ENCODE assay signal across 9 cellular contexts in the genomic region with DNA sequence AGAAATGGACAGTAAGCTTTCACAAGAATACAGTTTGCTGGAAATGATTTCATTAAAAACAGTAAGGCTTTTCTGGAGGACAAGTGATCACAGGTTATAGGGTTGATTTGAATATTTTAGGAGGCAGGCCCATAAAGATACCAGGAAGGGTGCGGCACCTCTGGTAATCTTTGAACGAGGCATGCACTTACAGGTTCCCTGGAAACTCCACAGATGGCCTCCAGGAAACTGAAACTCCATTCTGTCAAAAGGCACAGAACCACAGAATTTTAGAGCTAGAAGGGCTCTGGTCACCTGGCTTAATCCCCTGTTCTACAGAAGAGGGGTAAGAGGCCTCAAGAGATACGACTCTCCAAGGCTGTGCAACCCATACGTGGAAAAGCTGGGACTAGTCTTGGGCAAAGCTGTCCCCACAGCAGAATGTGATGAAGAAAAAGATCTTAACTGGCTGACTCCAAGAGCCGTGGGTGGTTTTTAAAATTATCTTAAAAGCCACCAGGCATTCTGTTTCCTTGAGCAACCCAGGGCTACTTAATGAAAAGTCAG. TPM values are rescaled to one million over a fixed set of nuclear protein-coding genes. Genes with fewer than 3 reads are reported as not detected.
A peak's percentile ranks its signal among the peaks of the same experiment; 100 is the strongest.
DNase-seq lines count a peak whose midpoint lies in the region; ATAC-seq and TF ChIP-seq lines count a peak whose summit lies in the region.
"Had no signal": no experiment of that assay in that cellular context is flagged by ENCODE, and none has a peak within 500 bp of the region (broad histone marks: within the 10 kb centered on the region; RNA-seq: fewer than 3 reads in every experiment).

No MANE protein-coding gene starts in this region.

- in situ Hi-C loops in GM23248 (cut with MboI), result no loop called here

- DNase-seq in GM23248, result peak; percentile 42
- no peak for DNase-seq in T-helper 17 cell
- DNase-seq in epithelial cell of prostate (ENCODE audit: low read depth, low spot score), result no peak
- DNase-seq in progenitor cell of endocrine pancreas (ENCODE audit: low spot score, unreplicated experiment), result no peak
- no peak for DNase-seq in adrenal gland
- no peak for DNase-seq in stimulated activated naive CD4-positive, alpha-beta T cell treated with Interleukin-2 at 50 U/mL for 16 hours (lab: John Stamatoyannopoulos, UW)

- H4K20me1 ChIP-seq in GM23248 (ENCODE audit: insufficient read depth), result no peaks in the 10 kb centered on the region

- H3K36me3 Mint-ChIP-seq in T-helper 17 cell (ENCODE audit: low read depth) (peaks cover 4% of the 10 kb centered on the region), progenitor cell of endocrine pancreas (ENCODE audit: insufficient read depth) (no peaks in the 10 kb centered on the region)

- H3K9me2 ChIP-seq in GM23248 (ENCODE audit: insufficient read depth), result no peaks in the 10 kb centered on the region

- TF ChIP-seq POLR2A in adrenal gland (IDR thresholded peaks at IDR 0.05), result no peak

- ATAC-seq in T-helper 17 cell, result no peak
- ATAC-seq in HG03196 (IDR thresholded peaks at IDR 0.05; ENCODE audit: unreplicated experiment), result no peak
- no peak for ATAC-seq in GM18867 (IDR thresholded peaks at IDR 0.05; ENCODE audit: unreplicated experiment)

- H3K79me2 ChIP-seq in GM23248 (ENCODE audit: insufficient read depth), result peaks cover 20% of the 10 kb centered on the region

- H3K4me3 ChIP-seq in GM23248 (peak overlapping the region; percentile 88), adrenal gland (peak overlapping the region in 1 of 4 donors; percentile 86)

- H3K27ac Mint-ChIP-seq in T-helper 17 cell, result peak overlapping the region; percentile 91
- no peak overlapping the region for H3K27ac Mint-ChIP-seq in progenitor cell of endocrine pancreas

- peak overlapping the region; percentile 89 for H3K9ac ChIP-seq in GM23248

- H3K4me1 Mint-ChIP-seq in T-helper 17 cell (peaks cover 28% of the 10 kb centered on the region), progenitor cell of endocrine pancreas (ENCODE audit: low read depth) (peaks cover 4% of the 10 kb centered on the region)

- H3K27ac ChIP-seq in GM23248 (no peak overlapping the region), epithelial cell of prostate (peak overlapping the region; percentile 74), adrenal gland (no peak overlapping the region)
- H3K27ac ChIP-seq: cardiac muscle cell had no signal

- H3K27me3 Mint-ChIP-seq in T-helper 17 cell, result no peaks in the 10 kb centered on the region
- H3K27me3 Mint-ChIP-seq in progenitor cell of endocrine pancreas, result peaks cover 17% of the 10 kb centered on the region

- WGBS in GM23248 (ENCODE audit: low coverage in 1 of 2, low lambda C conversion rate in 2 of 2, missing lambda C conversion rate in 2 of 2), 2 experiments, result 37 to 42% methylated on average over 5 of the region's 5 CpGs
- WGBS in adrenal gland, 4 donors, result 72 to 77% (median 75%) methylated on average over 5 of the region's 5 CpGs

- intact Hi-C loops in adrenal gland (cut with DNase I), result no loop called here

- H3K36me3 ChIP-seq in GM23248 (ENCODE audit: low read depth), result peaks cover 22% of the 10 kb centered on the region; the same call in 1 of the 2 replicates
- H3K36me3 ChIP-seq in adrenal gland (replicated peaks in 1 of 2), result no peaks in the 10 kb centered on the region
- H3K36me3 ChIP-seq: cardiac muscle cell had no signal

- H3K27me3 ChIP-seq in GM23248 (replicated peaks; ENCODE audit: insufficient read depth) (no peaks in the 10 kb centered on the region), adrenal gland (no peaks in the 10 kb centered on the region)
- H3K27me3 ChIP-seq: cardiac muscle cell had no signal

- peak overlapping the region; percentile 86 for H2AFZ ChIP-seq in GM23248

- H3K4me2 ChIP-seq in GM23248 (ENCODE audit: unreplicated experiment), result peak overlapping the region; percentile 90

- H3K4me3 Mint-ChIP-seq in T-helper 17 cell (peak overlapping the region; percentile 53), progenitor cell of endocrine pancreas (ENCODE audit: low read depth) (peak overlapping the region; percentile 50)

- H3F3A ChIP-seq in GM23248 (ENCODE audit: insufficient read depth), result peaks cover 30% of the 10 kb centered on the region

- H3K4me1 ChIP-seq in GM23248 (ENCODE audit: insufficient read depth) (peaks cover 37% of the 10 kb centered on the region), adrenal gland (replicated peaks in 1 of 2) (peaks cover 3 to 4% of the 10 kb centered on the region in 2 donors)

- TF ChIP-seq CTCF in progenitor cell of endocrine pancreas (IDR thresholded peaks at IDR 0.05; ENCODE audit: unreplicated experiment), result no peak
- TF ChIP-seq CTCF in adrenal gland (IDR thresholded peaks at IDR 0.05), result no peak

- H3K9me3 ChIP-seq in GM23248 (ENCODE audit: low read depth) (no peaks in the 10 kb centered on the region), T-helper 17 cell (ENCODE audit: control insufficient read depth, low read length, poor library complexity, severe bottlenecking) (no peaks in the 10 kb centered on the region), adrenal gland (replicated peaks in 1 of 3) (no peaks in the 10 kb centered on the region)

- no peaks in the 10 kb centered on the region for H3K9me3 Mint-ChIP-seq in progenitor cell of endocrine pancreas (ENCODE audit: low read depth)

RNA-seq across cellular contexts. Expression of gene STARD5, which starts 1.2 kb away (rescaled TPM):
- 7.2 and 9.6 TPM in 2 replicates for total RNA-seq in GM23248 (2014; rRNA removed; shearing (Covaris generic))
- polyA plus RNA-seq in GM23248 (2016; fragmentation: Nextera tagmentation; extraction: Ambion mirVana) (11.8 and 12.1 TPM in 2 replicates), adrenal gland (1 to 10 TPM; 3.4 to 5.1 (median 3.8) TPM)
- total RNA-seq in T-helper 17 cell (1 to 10 TPM; 4.3 to 4.6 TPM), progenitor cell of endocrine pancreas (3.0 and 4.0 TPM in 2 replicates), adrenal gland (1 to 10 TPM in 7 of 8 donors, under 1 TPM in 1; 0.97 to 6.1 (median 3.3) TPM)

RNA-seq across cellular contexts. Expression of gene TMC3, which starts 51.2 kb away (rescaled TPM):
- not detected in 2 replicates for total RNA-seq in GM23248 (2014; rRNA removed; shearing (Covaris generic))
- polyA plus RNA-seq in GM23248 (2016; fragmentation: Nextera tagmentation; extraction: Ambion mirVana), result not detected in 2 replicates
- not detected for total RNA-seq in T-helper 17 cell
- total RNA-seq in progenitor cell of endocrine pancreas, result 0.07 and 0.10 TPM in 2 replicates
- total RNA-seq in adrenal gland, result not detected
- under 1 TPM; 0.03 to 0.08 (median 0.04) TPM for polyA plus RNA-seq in adrenal gland
